In the genomic region with DNA sequence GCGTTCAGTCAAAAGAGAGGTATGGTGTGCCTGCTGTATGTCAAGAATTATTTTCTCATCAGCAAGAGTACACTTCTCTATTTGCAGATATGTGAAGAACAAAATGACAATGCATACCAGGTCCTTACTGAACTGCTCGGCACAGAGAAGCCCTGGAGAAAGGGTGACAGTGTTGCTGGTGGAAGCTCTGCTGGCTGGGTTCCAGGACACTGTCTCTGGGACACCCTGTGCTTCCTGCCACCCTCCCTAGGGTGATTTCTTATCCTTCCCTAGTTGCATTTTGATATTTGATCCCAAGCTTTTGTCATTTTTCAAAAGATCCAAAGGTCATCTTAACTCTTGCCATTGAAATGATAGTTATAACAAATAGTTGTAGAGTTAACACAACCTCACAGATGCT, we compare ENCODE assay signal across 4 cellular contexts. TPM values are rescaled to one million over a fixed set of nuclear protein-coding genes. Genes with fewer than 3 reads are reported as not detected.
"Had no signal": no experiment of that assay in that cellular context is flagged by ENCODE, and none has a peak within 500 bp of the region (broad histone marks: within the 10 kb centered on the region; RNA-seq: fewer than 3 reads in every experiment).

No MANE protein-coding gene starts in this region.

- H3K4me3 ChIP-seq: GM12878 had no signal

- DNase-seq: GDM1, GF-D8 had no signal

RNA-seq across cellular contexts. Expression of gene CST5, which starts 8.3 kb away (rescaled TPM):
- total RNA-seq: G401, GM12878 had no signal
- polyA plus RNA-seq: GM12878 had no signal
